ENCODE assay signal across 8 cellular contexts in the genomic region with DNA sequence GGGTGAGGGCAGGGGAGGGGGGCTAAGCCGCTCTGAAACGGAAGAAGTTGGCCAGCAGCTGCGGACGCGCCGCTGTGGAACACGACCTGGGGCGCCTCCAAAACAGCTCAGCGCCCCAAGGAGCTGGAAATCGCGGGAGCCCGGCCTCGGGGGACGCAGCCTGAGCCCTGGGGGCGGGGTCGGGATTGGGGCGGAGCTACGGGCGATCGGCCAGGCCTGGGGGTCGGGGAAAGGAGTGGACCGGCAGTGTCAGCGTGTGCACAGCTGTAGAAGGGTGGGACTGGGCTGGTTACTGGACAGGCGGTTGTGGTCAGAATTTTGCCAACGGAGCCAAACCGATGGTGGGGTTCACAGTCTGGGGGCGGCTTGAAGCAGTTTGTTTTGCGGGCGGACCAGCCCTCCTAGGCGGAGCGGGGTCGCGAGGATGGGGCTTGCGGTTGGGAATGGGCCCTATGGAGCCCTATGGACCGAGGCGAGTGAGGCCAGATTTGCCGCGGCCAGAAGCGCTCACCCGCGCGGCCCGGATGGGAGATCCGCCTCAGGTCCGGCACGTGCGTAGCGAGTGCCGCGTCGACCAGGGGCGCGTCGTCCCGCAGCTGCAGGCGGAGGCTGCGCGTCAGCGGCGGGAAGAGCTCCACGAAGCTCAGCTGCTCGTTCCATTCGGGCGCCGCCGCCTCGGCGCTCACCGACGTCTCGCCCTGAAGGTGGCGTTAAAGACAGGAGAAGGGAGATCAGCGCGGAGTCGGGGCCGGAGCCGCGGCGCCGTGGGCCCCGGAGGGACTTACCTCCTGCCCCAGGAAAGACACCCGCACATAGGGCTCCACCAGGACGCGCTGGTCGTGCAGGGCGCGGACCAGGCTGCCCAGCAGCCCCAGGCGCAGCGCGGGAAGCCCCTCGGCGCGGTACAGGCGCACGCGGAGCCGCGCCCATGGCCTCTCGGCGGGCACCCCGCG. TPM values are rescaled to one million over a fixed set of nuclear protein-coding genes. Genes with fewer than 3 reads are reported as not detected.
DNase-seq lines count a peak whose midpoint lies in the region; ATAC-seq and TF ChIP-seq lines count a peak whose summit lies in the region.

No MANE protein-coding gene starts in this region.

- H3K9me3 Mint-ChIP-seq in activated CD8-positive, alpha-beta T cell treated with anti-CD3 and anti-CD28 coated beads for 36 hours, result no peaks in the 10 kb centered on the region

- peak overlapping the region; percentile 16 for H3K23ac ChIP-seq in mesendoderm (ENCODE audit: low read length)

- intact Hi-C loops in activated CD8-positive, alpha-beta T cell treated with anti-CD3 and anti-CD28 coated beads for 36 hours (cut with micrococcal nuclease), result no loop called here

- H2AK5ac ChIP-seq in mesendoderm (ENCODE audit: low read length), result no peak overlapping the region

- H2BK15ac ChIP-seq in mesendoderm (replicated peaks; ENCODE audit: low read depth), result no peak overlapping the region

- H3K27me3 Mint-ChIP-seq in activated CD8-positive, alpha-beta T cell treated with anti-CD3 and anti-CD28 coated beads for 36 hours, result peaks cover 28% of the 10 kb centered on the region

- no CpG with 5 or more reads among the region's 102 CpGs for WGBS in mesendoderm (ENCODE audit: extremely low coverage, insufficient coverage, low lambda C conversion rate)

- peaks cover 4% of the 10 kb centered on the region for H3K27me3 ChIP-seq in mesendoderm (ENCODE audit: insufficient read depth, low read length, poor library complexity)

- peak overlapping the region; percentile 55 for H3K27ac Mint-ChIP-seq in activated CD8-positive, alpha-beta T cell treated with anti-CD3 and anti-CD28 coated beads for 36 hours

- no peak overlapping the region for H3K27ac ChIP-seq in mesendoderm (ENCODE audit: low read depth, low read length)

- no peaks in the 10 kb centered on the region for H3K4me1 ChIP-seq in mesendoderm (ENCODE audit: control insufficient read depth, low read depth, low read length)

- no peaks in the 10 kb centered on the region for H3K36me3 Mint-ChIP-seq in activated CD8-positive, alpha-beta T cell treated with anti-CD3 and anti-CD28 coated beads for 36 hours (ENCODE audit: low read depth)

- no peak overlapping the region for H3K4ac ChIP-seq in mesendoderm (ENCODE audit: low read depth, low read length)

- no peak overlapping the region for H2BK120ac ChIP-seq in mesendoderm (ENCODE audit: low read depth, low read length)

- H4K5ac ChIP-seq in mesendoderm (ENCODE audit: low read length), result no peak overlapping the region

- H2BK5ac ChIP-seq in mesendoderm (ENCODE audit: low read length), result no peak overlapping the region

- no peaks in the 10 kb centered on the region for H3K79me1 ChIP-seq in mesendoderm (ENCODE audit: low read length)

- POLR2A ChIA-PET in activated CD8-positive, alpha-beta T cell treated with anti-CD3 and anti-CD28 coated beads for 36 hours (lab: Charles Lee), result interaction anchor here (0.7 to 1.7 kb wide), 2 partner anchors 15 to 19 kb away, joined by 3 to 4 read pairs; partner anchors contain the start of gene SPAG4

- no peak overlapping the region for H3K18ac ChIP-seq in mesendoderm (ENCODE audit: low read length)

- peak overlapping the region; percentile 89 for H3K4me2 ChIP-seq in mesendoderm (ENCODE audit: low read length)

- peak overlapping the region; percentile 66 for H3K9ac ChIP-seq in mesendoderm (ENCODE audit: low read length)

- H3K4me1 Mint-ChIP-seq in activated CD8-positive, alpha-beta T cell treated with anti-CD3 and anti-CD28 coated beads for 36 hours (ENCODE audit: low read depth), result peaks cover 4% of the 10 kb centered on the region

- peak; percentile 52 for TF ChIP-seq CTCF in activated CD8-positive, alpha-beta T cell treated with anti-CD3 and anti-CD28 coated beads for 36 hours (IDR thresholded peaks at IDR 0.05)

- peak overlapping the region; percentile 69 for H3K4me3 Mint-ChIP-seq in activated CD8-positive, alpha-beta T cell treated with anti-CD3 and anti-CD28 coated beads for 36 hours

- H3K4me3 ChIP-seq in mesendoderm (ENCODE audit: low read length), result peak overlapping the region; percentile 27

- no peaks in the 10 kb centered on the region for H3K36me3 ChIP-seq in mesendoderm (ENCODE audit: control insufficient read depth, insufficient read depth, low read length)

- peak; percentile 91 for ATAC-seq in activated CD8-positive, alpha-beta T cell treated with anti-CD3 and anti-CD28 coated beads for 36 hours

- peak overlapping the region; percentile 83 for H3K56ac ChIP-seq in mesendoderm (ENCODE audit: low read length)

- no peak overlapping the region for H4K8ac ChIP-seq in mesendoderm (ENCODE audit: low read depth, low read length)

- CTCF ChIA-PET in activated CD8-positive, alpha-beta T cell treated with anti-CD3 and anti-CD28 coated beads for 36 hours (lab: Charles Lee), result interaction anchor here (0.6 to 2.0 kb wide), 10 partner anchors 11 to 392 kb away, joined by 3 to 9 read pairs (median 4); partner anchors contain the start of genes SCAND1 and SPAG4

- DNase-seq in NCI-H2227 (lab: John Stamatoyannopoulos, UW; ENCODE audit: unreplicated experiment) (peak; percentile 85), NCI-H2227 treated with DMSO at 0.1 percent for 48 hours (lab: John Stamatoyannopoulos, UW) (no peak), NCI-H345 treated with DMSO at 0.1 percent for 48 hours (lab: John Stamatoyannopoulos, UW; ENCODE audit: unreplicated experiment) (peak; percentile 13), mesendoderm (peak; percentile 87), globus pallidus (ENCODE audit: low spot score) (no peak)
- peak; percentile 84 for DNase-seq in activated CD8-positive, alpha-beta T cell treated with anti-CD3 and anti-CD28 coated beads for 36 hours
- peak; percentile 63 for DNase-seq in effector CD8-positive, alpha-beta T cell (lab: John Stamatoyannopoulos, UW)
- peak; percentile 30 for DNase-seq in stimulated activated CD8-positive, alpha-beta memory T cell treated with anti-CD3 and anti-CD28 coated beads, Interleukin-12 subunit alpha, Interleukin-12 subunit beta, amount 100 ng/mL, for 24 hours (ENCODE audit: extremely low read depth)

- no peaks in the 10 kb centered on the region for H3K79me2 ChIP-seq in mesendoderm (ENCODE audit: control insufficient read depth, insufficient read depth, low read length)

RNA-seq across cellular contexts. Expression of gene SPAG4, which starts 14.3 kb away (rescaled TPM):
- 10 to 100 TPM; 11.5 to 11.8 TPM for total RNA-seq in activated CD8-positive, alpha-beta T cell treated with anti-CD3 and anti-CD28 coated beads for 36 hours
- polyA plus RNA-seq in mesendoderm (2013, experiment 1 of 2), result 1.5 TPM
- 1.2 TPM for polyA plus RNA-seq in mesendoderm (2013, experiment 2 of 2)

RNA-seq across cellular contexts. Expression of gene ERGIC3, which starts 59.4 kb away (rescaled TPM):
- total RNA-seq in activated CD8-positive, alpha-beta T cell treated with anti-CD3 and anti-CD28 coated beads for 36 hours, result 10 to 100 TPM; 94.3 to 98.0 TPM
- polyA plus RNA-seq in mesendoderm (2013, experiment 1 of 2), result 107 TPM
- 101 TPM for polyA plus RNA-seq in mesendoderm (2013, experiment 2 of 2)

Comparison
In these comparisons a context has a peak if more than half of its experiments do, and no peak if none do; other contexts are left out.
1. DNase-seq: peak in NCI-H2227 (single experiment), NCI-H345 treated with DMSO at 0.1 percent for 48 hours (single experiment), activated CD8-positive, alpha-beta T cell treated with anti-CD3 and anti-CD28 coated beads for 36 hours (single experiment), effector CD8-positive, alpha-beta T cell (single experiment), mesendoderm (single experiment) and stimulated activated CD8-positive, alpha-beta memory T cell treated with anti-CD3 and anti-CD28 coated beads, Interleukin-12 subunit alpha, Interleukin-12 subunit beta, amount 100 ng/mL, for 24 hours (single experiment); none in NCI-H2227 treated with DMSO at 0.1 percent for 48 hours (single experiment) and globus pallidus (single experiment).